In genomic region chr13:114108141-114108761, GRCh38 we compare ENCODE assay signal across 15 cellular contexts. TPM values are rescaled to one million over a fixed set of nuclear protein-coding genes. Genes with fewer than 3 reads are reported as not detected.
A peak's percentile ranks its signal among the peaks of the same experiment; 100 is the strongest.
DNase-seq lines count a peak whose midpoint lies in the region; ATAC-seq, FAIRE-seq and TF ChIP-seq lines count a peak whose summit lies in the region.
"Had no signal": no experiment of that assay in that cellular context is flagged by ENCODE, and none has a peak within 500 bp of the region (broad histone marks: within the 10 kb centered on the region; RNA-seq: fewer than 3 reads in every experiment).

No MANE protein-coding gene starts in this region.

- in situ Hi-C loops in K562 (cut with MboI) = no loop called here

- peaks cover 45% of the 10 kb centered on the region for H3K79me2 ChIP-seq in K562 (ENCODE audit: control insufficient read depth, insufficient read depth, low read length)

- no peak for TF ChIP-seq POLR2A in K562 (conservative IDR thresholded peaks at IDR 0.05)
- no peak for TF ChIP-seq POLR2A in vagina (IDR thresholded peaks at IDR 0.05)

- peaks cover 17% of the 10 kb centered on the region for H3K36me3 Mint-ChIP-seq in activated naive CD4-positive, alpha-beta T cell treated with anti-CD3 and anti-CD28 coated beads for 36 hours (ENCODE audit: low read depth)
- peaks cover 0 to 45% (median 7%) of the 10 kb centered on the region in 3 donors for H3K36me3 Mint-ChIP-seq in naive thymus-derived CD8-positive, alpha-beta T cell

- intact Hi-C loops in activated naive CD4-positive, alpha-beta T cell treated with anti-CD3 and anti-CD28 coated beads for 36 hours (cut with micrococcal nuclease) = no loop called here
- intact Hi-C loops in K562 (cut with micrococcal nuclease) = no loop called here
- intact Hi-C loops in vagina (cut with DNase I) = no loop called here

- H3K27me3 ChIP-seq in K562 (ENCODE audit: control insufficient read depth in 2 of 2, insufficient read depth in 2 of 2, low read length in 2 of 2) = no peaks in the 10 kb centered on the region
- no peaks in the 10 kb centered on the region for H3K27me3 ChIP-seq in vagina

- no peaks in the 10 kb centered on the region for H3K9me1 ChIP-seq in K562 (ENCODE audit: control insufficient read depth, insufficient read depth, low read length)

- H3K4me1 Mint-ChIP-seq in activated naive CD4-positive, alpha-beta T cell treated with anti-CD3 and anti-CD28 coated beads for 36 hours (ENCODE audit: low read depth) = peaks cover 79% of the 10 kb centered on the region
- H3K4me1 Mint-ChIP-seq in naive thymus-derived CD8-positive, alpha-beta T cell = peaks cover 38 to 81% (median 79%) of the 10 kb centered on the region in 4 donors

- peak overlapping the region; percentile 90 for H3K27ac Mint-ChIP-seq in activated naive CD4-positive, alpha-beta T cell treated with anti-CD3 and anti-CD28 coated beads for 36 hours
- peak overlapping the region; percentile 92 to 99 (median 97) for H3K27ac Mint-ChIP-seq in naive thymus-derived CD8-positive, alpha-beta T cell

- H2AFZ ChIP-seq in K562 (ENCODE audit: low read depth, low read length) = no peak overlapping the region

- BruUV-seq in K562 (replicated peaks; lab: Mats Ljungman, UMichigan) = no TSS peak

- 98% methylated on average over 5 of the region's 33 CpGs for WGBS in K562 (ENCODE audit: insufficient coverage, low coverage, missing lambda C conversion rate)

- TF ChIP-seq CTCF in K562 (IDR thresholded peaks at IDR 0.05 in 2 of 3, conservative IDR thresholded peaks at IDR 0.05 in 1 of 3; ENCODE audit: insufficient read depth in 2 of 3, low read depth in 1 of 3, low read length in 3 of 3) = no peak
- TF ChIP-seq CTCF in vagina (IDR thresholded peaks at IDR 0.05) = no peak

- CTCF ChIA-PET in activated naive CD4-positive, alpha-beta T cell treated with anti-CD3 and anti-CD28 coated beads for 36 hours (lab: Charles Lee) = no interaction called here
- CTCF ChIA-PET in K562 (lab: Yijun Ruan, JAX; ENCODE audit: low intra/inter-chr PET ratio) = no interaction called here

- FAIRE-seq in K562 (lab: Jason Lieb, UNC) = no peak

- no peak overlapping the region for H3K4me2 ChIP-seq in K562 (ENCODE audit: insufficient read depth, low read length)

- H3K4me3 ChIP-seq in K562 (no peak overlapping the region), vagina (no peak overlapping the region)

- H3K9me3 ChIP-seq in K562 (replicated peaks; ENCODE audit: control insufficient read depth, insufficient read depth, low read depth, low read length) (no peaks in the 10 kb centered on the region), vagina (no peaks in the 10 kb centered on the region)

- H3K36me3 ChIP-seq in K562 (ENCODE audit: control insufficient read depth, insufficient read depth, low read length) = no peaks in the 10 kb centered on the region
- no peaks in the 10 kb centered on the region for H3K36me3 ChIP-seq in vagina

- H3K4me3 Mint-ChIP-seq in activated naive CD4-positive, alpha-beta T cell treated with anti-CD3 and anti-CD28 coated beads for 36 hours = no peak overlapping the region
- peak overlapping the region; percentile 68 to 92 (median 86) for H3K4me3 Mint-ChIP-seq in naive thymus-derived CD8-positive, alpha-beta T cell

- TF ChIP-seq EP300 in K562 (IDR thresholded peaks at IDR 0.05; ENCODE audit: low read length) = no peak

- H4K20me1 ChIP-seq in K562 (replicated peaks; ENCODE audit: control insufficient read depth, insufficient read depth, low read length) = no peaks in the 10 kb centered on the region

- H3K4me1 ChIP-seq in K562 (replicated peaks in 1 of 2; ENCODE audit: control insufficient read depth in 2 of 2, insufficient read depth in 2 of 2, low read length in 2 of 2) = peaks cover 0 to 44% of the 10 kb centered on the region in 2 experiments; a peak in 2 of 5 replicates
- H3K4me1 ChIP-seq in vagina = peaks cover 41% of the 10 kb centered on the region

- H3K9me3 Mint-ChIP-seq in activated naive CD4-positive, alpha-beta T cell treated with anti-CD3 and anti-CD28 coated beads for 36 hours = peaks cover 3% of the 10 kb centered on the region
- H3K9me3 Mint-ChIP-seq in naive thymus-derived CD8-positive, alpha-beta T cell = no peaks in the 10 kb centered on the region
- H3K9me3 Mint-ChIP-seq: activated naive CD4-positive, alpha-beta T cell treated with anti-CD3 and anti-CD28 coated beads, Interleukin-2, amount 50 U/mL, for 72 hours had no signal

- POLR2A ChIA-PET in K562 (lab: Yijun Ruan, JAX) = interaction anchor here (0.7 kb wide), 1 partner anchor 9 kb away, joined by 3 read pairs; no protein-coding TSS in a partner anchor
- POLR2A ChIA-PET in naive thymus-derived CD8-positive, alpha-beta T cell (lab: Charles Lee) = interaction anchor here (0.6 to 11.0 kb wide), 8 partner anchors 10 to 129 kb away, joined by 3 to 207 read pairs (median 4); partner anchors contain the start of gene RASA3

- H3K9ac ChIP-seq in K562 (ENCODE audit: insufficient read depth in 1 of 2, low read depth in 2 of 2, low read length in 2 of 2) = no peak overlapping the region

- H3K27me3 Mint-ChIP-seq in activated naive CD4-positive, alpha-beta T cell treated with anti-CD3 and anti-CD28 coated beads for 36 hours (ENCODE audit: low read depth) = no peaks in the 10 kb centered on the region
- no peaks in the 10 kb centered on the region for H3K27me3 Mint-ChIP-seq in naive thymus-derived CD8-positive, alpha-beta T cell

- H3K27ac ChIP-seq in K562 (ENCODE audit: extremely low read depth, low read depth, low read length) = no peak overlapping the region
- peak overlapping the region; percentile 4 for H3K27ac ChIP-seq in vagina
- H3K27ac ChIP-seq: epithelial cell of prostate had no signal

- TF ChIP-seq RAD21 in K562 (CRISPR knock-in tag; conservative IDR thresholded peaks at IDR 0.05 in 1 of 2, IDR thresholded peaks at IDR 0.05 in 1 of 2) = no peak

- no peak for ATAC-seq in K562
- no peak for ATAC-seq in naive thymus-derived CD8-positive, alpha-beta T cell
- ATAC-seq in HG03521 (IDR thresholded peaks at IDR 0.05; ENCODE audit: unreplicated experiment) = no peak
- ATAC-seq: activated naive CD4-positive, alpha-beta T cell treated with anti-CD3 and anti-CD28 coated beads, Interleukin-2, amount 50 U/mL, for 72 hours had no signal

- no peak for DNase-seq in activated naive CD4-positive, alpha-beta T cell treated with anti-CD3 and anti-CD28 coated beads for 36 hours
- no peak for DNase-seq in activated naive CD4-positive, alpha-beta T cell (lab: John Stamatoyannopoulos, UW)
- DNase-seq in K562 (ENCODE audit: extremely low read depth in 1 of 4, low spot score in 3 of 4) = no peak
- DNase-seq in naive thymus-derived CD8-positive, alpha-beta T cell = peak in 3 of 10 donors; percentile 0 to 59 (median 17)
- no peak for DNase-seq in vagina (ENCODE audit: extremely low spot score in 2 of 2)
- no peak for DNase-seq in GF-D8 (lab: John Stamatoyannopoulos, UW)
- no peak for DNase-seq in NCI-H1930 (lab: John Stamatoyannopoulos, UW)
- DNase-seq: KBM-7; kidney glomerular epithelial cell; NCI-H510A treated with DMSO at 0.1 percent for 48 hours; retina; stimulated activated CD8-positive, alpha-beta memory T cell treated with anti-CD3 and anti-CD28 coated beads, Interleukin-4, amount 100 ng/mL, for 48 hours had no signal

TF ChIP-seq in K562, 482 proteins besides CTCF, POLR2A, EP300 and RAD21 (continues in another document):
- no peak for TF ChIP-seq ZNF143 (CRISPR knock-in tag; IDR thresholded peaks at IDR 0.05)
- peak; percentile 72 for TF ChIP-seq MEIS2 (IDR thresholded peaks at IDR 0.05; ENCODE audit: partially characterized antibody)
- peak; percentile 83 for TF ChIP-seq PKNOX1 (IDR thresholded peaks at IDR 0.05)
- TF ChIP-seq BHLHE40 (IDR thresholded peaks at IDR 0.05; ENCODE audit: low read length) = no peak
- TF ChIP-seq ARHGAP35 (IDR thresholded peaks at IDR 0.05; ENCODE audit: partially characterized antibody) = peak; percentile 75

RNA-seq across cellular contexts. Expression of gene RASA3, which starts 24.2 kb away (rescaled TPM):
- total RNA-seq in activated naive CD4-positive, alpha-beta T cell treated with anti-CD3 and anti-CD28 coated beads for 36 hours = 10 to 100 TPM; 48.3 to 48.8 TPM
- 25.3 and 38.4 TPM in 2 replicates for total RNA-seq in K562 (2011; cell fraction: chromatin; rRNA removed; ENCODE audit: low replicate concordance)
- total RNA-seq in K562 (2011; cell fraction: nucleolus; rRNA removed) = 14.7 and 16.1 TPM in 2 replicates
- 13.4 and 15.3 TPM in 2 replicates for total RNA-seq in K562 (2011; cell fraction: nucleoplasm; rRNA removed)
- total RNA-seq in K562 (2014; rRNA removed) (15.3 and 17.8 TPM in 2 replicates), K562 (2014; rRNA removed; fragmentation: Illumina TruSeq; extraction: Trizol) (9.6 and 10.7 TPM in 2 replicates), K562 (2015; rRNA removed; fragmentation: Illumina TruSeq; extraction: Trizol) (12.9 and 13.7 TPM in 2 replicates), K562 (2021) (21.4 and 25.3 TPM in 2 replicates), vagina (19.6 TPM)
- polyA plus RNA-seq in K562 (2011; rRNA removed) (14.1 and 14.4 TPM in 2 replicates), K562 (2014; fragmentation: Illumina TruSeq; extraction: Trizol) (17.3 and 19.7 TPM in 2 replicates), K562 (2014; fragmentation: Nextera tagmentation; extraction: Ambion mirVana) (1 to 10 TPM in 1 of 2 experiments, under 1 TPM in 1; 0.72 to 1.2 TPM), K562 (2014; rRNA removed) (19.1 and 21.9 TPM in 2 replicates)
- polyA plus RNA-seq in K562 (2011; cell fraction: cytosol; rRNA removed) = 14.1 and 18.5 TPM in 2 replicates
- polyA plus RNA-seq in K562 (2011; cell fraction: nucleus; rRNA removed) = 16.6 and 21.7 TPM in 2 replicates
- 17.5 and 23.4 TPM in 2 replicates for polyA plus RNA-seq in K562 (2012)
- 10.5 and 13.0 TPM in 2 replicates for polyA minus RNA-seq in K562 (2011; rRNA and poly(A)+ RNA removed)
- 10.9 and 12.9 TPM in 2 replicates for polyA minus RNA-seq in K562 (2011; cell fraction: cytosol; rRNA and poly(A)+ RNA removed)
- polyA minus RNA-seq in K562 (2011; cell fraction: nucleus; rRNA and poly(A)+ RNA removed) = 6.3 and 8.4 TPM in 2 replicates
- 100 to 1,000 TPM; 194 to 196 TPM for total RNA-seq in naive thymus-derived CD8-positive, alpha-beta T cell
- 100 to 1,000 TPM in 2 of 3 donors, 10 to 100 TPM in 1; 62.2 to 169 (median 105) TPM for polyA plus RNA-seq in naive thymus-derived CD8-positive, alpha-beta T cell
